14 cellular contexts compared by ENCODE assay signal in the genomic region with DNA sequence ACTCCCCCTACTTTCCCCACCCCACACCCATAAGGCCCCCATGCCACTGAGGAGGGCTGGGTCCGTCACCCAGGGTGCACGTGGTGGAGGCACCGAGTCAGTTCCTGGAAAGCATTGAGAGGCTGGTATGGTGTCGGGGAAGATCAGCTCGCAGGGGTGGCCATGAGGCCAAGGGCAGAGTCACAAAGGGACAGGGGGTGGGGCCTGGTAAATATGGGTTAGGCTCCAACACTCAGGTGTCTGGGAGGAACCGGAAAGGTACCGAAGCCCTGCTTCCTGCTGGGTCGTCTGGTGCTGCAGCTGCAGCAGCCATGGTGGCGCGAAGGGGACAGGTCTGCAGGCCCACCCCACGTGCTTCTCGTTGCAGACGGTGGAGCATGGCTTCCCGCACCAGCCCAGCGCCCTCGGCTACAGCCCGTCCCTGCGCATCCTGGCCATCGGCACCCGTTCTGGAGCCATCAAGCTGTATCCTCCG. TPM values are rescaled to one million over a fixed set of nuclear protein-coding genes. Genes with fewer than 3 reads are reported as not detected.
A peak's percentile ranks its signal among the peaks of the same experiment; 100 is the strongest.
DNase-seq lines count a peak whose midpoint lies in the region; ATAC-seq and TF ChIP-seq lines count a peak whose summit lies in the region.
"Had no signal": no experiment of that assay in that cellular context is flagged by ENCODE, and none has a peak within 500 bp of the region (broad histone marks: within the 10 kb centered on the region; RNA-seq: fewer than 3 reads in every experiment).

No MANE protein-coding gene starts in this region.

- DNase-seq in left lobe of liver (ENCODE audit: low spot score) (peak; percentile 71), neuronal stem cell (ENCODE audit: low spot score) (no peak), pons (ENCODE audit: low spot score) (no peak), sigmoid colon (no peak)
- DNase-seq: EL, NCI-H146, NCI-H226, NCI-H526, OCI-M1 had no signal

- H2AK5ac ChIP-seq in neuronal stem cell (ENCODE audit: low read depth, low read length): no peak overlapping the region

- WGBS in neuronal stem cell (ENCODE audit: extremely low coverage in 2 of 2, insufficient read length in 2 of 2, insufficient replicate concordance in 1 of 2), 2 donors: no CpG with 5 or more reads among the region's 21 CpGs
- WGBS in sigmoid colon, 2 donors: 65 to 85% methylated on average over 21 of the region's 21 CpGs

- peak overlapping the region; percentile 81 for H2BK120ac ChIP-seq in neuronal stem cell (ENCODE audit: low read depth, low read length)

- H3K27ac ChIP-seq in HEK293 (ENCODE audit: extremely low read depth, low read depth, low read length) (no peak overlapping the region), neuronal stem cell (replicated peaks; ENCODE audit: low read length) (no peak overlapping the region), sigmoid colon (no peak overlapping the region)
- H3K27ac ChIP-seq: SJSA1 had no signal

- H2AFZ ChIP-seq in neuronal stem cell (ENCODE audit: low read length): peak overlapping the region; percentile 17

- ATAC-seq in left lobe of liver (peak; percentile 6), HG03457 (IDR thresholded peaks at IDR 0.05; ENCODE audit: unreplicated experiment) (no peak), HG02885 (IDR thresholded peaks at IDR 0.05; ENCODE audit: poor library complexity, unreplicated experiment) (no peak)
- ATAC-seq: K562 had no signal

- no peak overlapping the region for H3K4me2 ChIP-seq in neuronal stem cell (ENCODE audit: insufficient read depth, low read length, poor library complexity, severe bottlenecking)

- CTCF ChIA-PET in HEK293 (lab: Yijun Ruan, JAX): interaction anchor here (0.6 to 1.3 kb wide), 3 partner anchors 13 to 115 kb away, joined by 4 to 6 read pairs (median 4); no protein-coding TSS in a partner anchor

- H4K8ac ChIP-seq in neuronal stem cell (ENCODE audit: low read depth, low read length): no peak overlapping the region

- H2BK15ac ChIP-seq in neuronal stem cell (ENCODE audit: low read length): no peak overlapping the region

- H3K79me1 ChIP-seq in neuronal stem cell (ENCODE audit: low read depth, low read length): peaks cover 5% of the 10 kb centered on the region

- H3K18ac ChIP-seq in neuronal stem cell (ENCODE audit: low read length): peak overlapping the region; percentile 48

- no peak overlapping the region for H4K91ac ChIP-seq in neuronal stem cell (ENCODE audit: low read depth, low read length, poor library complexity)

- H3K36me3 ChIP-seq in HEK293 (ENCODE audit: control insufficient read depth in 2 of 2, insufficient read depth in 1 of 2, low read length in 2 of 2): no peaks in the 10 kb centered on the region
- H3K36me3 ChIP-seq in neuronal stem cell (replicated peaks in 1 of 2; ENCODE audit: control insufficient read depth in 2 of 2, insufficient read depth in 2 of 2, low read length in 2 of 2): no peaks in the 10 kb centered on the region
- no peaks in the 10 kb centered on the region for H3K36me3 ChIP-seq in sigmoid colon
- H3K36me3 ChIP-seq: SJSA1 had no signal

- no peaks in the 10 kb centered on the region for H3K9me3 ChIP-seq in HEK293 (ENCODE audit: control insufficient read depth, insufficient read depth, low read depth, low read length)
- H3K9me3 ChIP-seq in neuronal stem cell (replicated peaks in 1 of 2; ENCODE audit: control insufficient read depth in 2 of 2, insufficient read depth in 1 of 2, low read depth in 1 of 2, low read length in 2 of 2): no peaks in the 10 kb centered on the region
- no peaks in the 10 kb centered on the region for H3K9me3 ChIP-seq in sigmoid colon
- H3K9me3 ChIP-seq: SJSA1 had no signal

- peak overlapping the region; percentile 89 for H3K23ac ChIP-seq in neuronal stem cell (ENCODE audit: low read depth, low read length, poor library complexity)

- peak overlapping the region; percentile 8 for H2BK12ac ChIP-seq in neuronal stem cell (ENCODE audit: low read length)

- no peak overlapping the region for H3K4ac ChIP-seq in neuronal stem cell (ENCODE audit: low read length)

- no peak overlapping the region for H3K14ac ChIP-seq in neuronal stem cell (ENCODE audit: low read length)

- POLR2A ChIA-PET in HEK293 (lab: Yijun Ruan, JAX): interaction anchor here (0.5 to 0.7 kb wide), 2 partner anchors 38 to 162 kb away, joined by 3 to 6 read pairs; no protein-coding TSS in a partner anchor

- TF ChIP-seq CTCF in HEK293 (tag by site-specific recombination; IDR thresholded peaks at IDR 0.05): no peak
- TF ChIP-seq CTCF in sigmoid colon (IDR thresholded peaks at IDR 0.05): no peak

- intact Hi-C loops in sigmoid colon (cut with DNase I): no loop called here

- H3K4me3 ChIP-seq in HEK293 (ENCODE audit: low read depth, low read length) (no peak overlapping the region), neuronal stem cell (ENCODE audit: low read length in 2 of 2) (no peak overlapping the region), sigmoid colon (no peak overlapping the region)
- H3K4me3 ChIP-seq: K562, SJSA1 had no signal

- H3K27me3 ChIP-seq in neuronal stem cell (ENCODE audit: control insufficient read depth in 3 of 3, insufficient read depth in 3 of 3, low read depth in 1 of 3, low read length in 3 of 3): no peaks in the 10 kb centered on the region
- no peaks in the 10 kb centered on the region for H3K27me3 ChIP-seq in sigmoid colon
- H3K27me3 ChIP-seq: SJSA1 had no signal

- H3K4me1 ChIP-seq in HEK293 (ENCODE audit: control insufficient read depth, insufficient read depth, low read length) (0 out of 2 replicates have a peak, but pooled peaks cover 5% of the 10 kb centered on the region), neuronal stem cell (ENCODE audit: control insufficient read depth in 2 of 2, insufficient read depth in 1 of 2, low read depth in 1 of 2, low read length in 2 of 2) (peaks cover 5 to 18% of the 10 kb centered on the region in 2 donors), sigmoid colon (peaks cover 0 to 19% (median 15%) of the 10 kb centered on the region in 4 donors)

- no peak overlapping the region for H2BK5ac ChIP-seq in neuronal stem cell (ENCODE audit: low read length)

- no peak for TF ChIP-seq EP300 in sigmoid colon (IDR thresholded peaks at IDR 0.05)

- TF ChIP-seq POLR2A in sigmoid colon (IDR thresholded peaks at IDR 0.05): no peak

- peak overlapping the region; percentile 44 for H3K9ac ChIP-seq in neuronal stem cell (ENCODE audit: low read depth, low read length, poor library complexity)

TF ChIP-seq in HEK293, 187 proteins besides CTCF, POLR2A, EP300 and RAD21:
- TF ChIP-seq ZNF768 (tag by site-specific recombination; IDR thresholded peaks at IDR 0.05): no peak
- TF ChIP-seq, protein P1, sequence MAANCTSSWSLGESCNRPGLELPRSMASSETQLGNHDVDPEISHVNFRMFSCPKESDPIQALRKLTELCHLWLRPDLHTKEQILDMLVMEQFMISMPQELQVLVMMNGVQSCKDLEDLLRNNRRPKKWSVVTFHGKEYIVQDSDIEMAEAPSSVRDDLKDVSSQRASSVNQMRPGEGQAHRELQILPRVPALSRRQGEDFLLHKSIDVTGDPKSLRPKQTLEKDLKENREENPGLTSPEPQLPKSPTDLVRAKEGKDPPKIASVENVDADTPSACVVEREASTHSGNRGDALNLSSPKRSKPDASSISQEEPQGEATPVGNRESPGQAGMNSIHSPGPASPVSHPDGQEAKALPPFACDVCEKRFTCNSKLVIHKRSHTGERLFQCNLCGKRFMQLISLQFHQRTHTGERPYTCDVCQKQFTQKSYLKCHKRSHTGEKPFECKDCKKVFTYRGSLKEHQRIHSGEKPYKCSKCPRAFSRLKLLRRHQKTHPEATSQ (tag by site-specific recombination; IDR thresholded peaks at IDR 0.05): 0 out of 2 replicates have a peak, but pooled peaks have one; percentile 26

RNA-seq across cellular contexts. Expression of a gene that starts 30.2 kb away (rescaled TPM):
- total RNA-seq in left lobe of liver (90.6 TPM), sigmoid colon (1 to 10 TPM; 1.4 to 5.0 (median 3.4) TPM)
- polyA plus RNA-seq in neuronal stem cell (2013, experiment 1 of 2): 25.2 TPM
- 26.4 TPM for polyA plus RNA-seq in neuronal stem cell (2013, experiment 2 of 2)
- 100 to 1,000 TPM; 197 to 299 (median 294) TPM for polyA plus RNA-seq in sigmoid colon

RNA-seq across cellular contexts. Expression of a gene that starts 31.9 kb away (rescaled TPM):
- total RNA-seq in left lobe of liver: 34.2 TPM
- polyA plus RNA-seq in neuronal stem cell (2013, experiment 1 of 2): 8.5 TPM
- polyA plus RNA-seq in neuronal stem cell (2013, experiment 2 of 2): 8.9 TPM
- 100 to 1,000 TPM in 1 of 4 donors, 10 to 100 TPM in 3; 33.1 to 117 (median 52.0) TPM for total RNA-seq in sigmoid colon
- polyA plus RNA-seq in sigmoid colon: 100 to 1,000 TPM; 212 to 460 (median 250) TPM

RNA-seq across cellular contexts. Expression of a gene that starts 39.4 kb away (rescaled TPM):
- total RNA-seq in left lobe of liver: 15.9 TPM
- 21.2 TPM for polyA plus RNA-seq in neuronal stem cell (2013, experiment 1 of 2)
- 24.0 TPM for polyA plus RNA-seq in neuronal stem cell (2013, experiment 2 of 2)
- 10 to 100 TPM; 11.1 to 25.3 (median 21.3) TPM for total RNA-seq in sigmoid colon
- 10 to 100 TPM; 32.4 to 43.7 (median 35.6) TPM for polyA plus RNA-seq in sigmoid colon

RNA-seq across cellular contexts. Expression of a gene that starts 40.4 kb away (rescaled TPM):
- 26.4 TPM for total RNA-seq in left lobe of liver
- 7.5 TPM for polyA plus RNA-seq in neuronal stem cell (2013, experiment 1 of 2)
- polyA plus RNA-seq in neuronal stem cell (2013, experiment 2 of 2): 7.9 TPM
- 10 to 100 TPM in 3 of 4 donors, 1 to 10 TPM in 1; 10.0 to 14.7 (median 10.2) TPM for total RNA-seq in sigmoid colon
- 10 to 100 TPM in 1 of 3 donors, 1 to 10 TPM in 2; 4.8 to 12.9 (median 7.4) TPM for polyA plus RNA-seq in sigmoid colon

Comparison
In these comparisons a context has a peak if more than half of its experiments do, and no peak if none do; other contexts are left out.
1. RNA of a gene that starts 30.2 kb away (total RNA-seq): 90.6 TPM in left lobe of liver (single experiment); 1.4 to 5.0 TPM in sigmoid colon; every median in the first group is over 10 times any median in the second.